11 cellular contexts compared by ENCODE assay signal in the genomic region with DNA sequence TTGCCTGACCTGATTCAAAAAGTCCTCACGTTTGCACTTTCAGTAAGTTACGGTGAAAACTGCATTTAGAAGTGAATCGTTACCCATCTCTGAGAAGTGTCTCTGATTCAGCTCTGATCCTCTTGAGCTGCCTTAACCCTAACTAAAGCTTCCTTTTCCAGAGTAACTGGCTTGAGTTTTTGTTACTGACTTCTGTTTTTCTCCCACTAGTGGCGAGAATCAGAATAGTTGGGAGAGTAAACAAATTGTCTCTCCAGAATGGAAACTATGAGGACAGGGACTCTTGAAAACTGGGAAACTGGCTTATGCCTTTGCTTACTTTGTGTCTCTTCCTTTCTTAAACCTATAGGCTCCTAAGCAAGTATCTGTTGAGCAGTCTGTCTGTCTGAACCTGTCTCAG. TPM values are rescaled to one million over a fixed set of nuclear protein-coding genes. Genes with fewer than 3 reads are reported as not detected.
DNase-seq lines count a peak whose midpoint lies in the region; ATAC-seq and TF ChIP-seq lines count a peak whose summit lies in the region.
"Had no signal": no experiment of that assay in that cellular context is flagged by ENCODE, and none has a peak within 500 bp of the region (broad histone marks: within the 10 kb centered on the region; RNA-seq: fewer than 3 reads in every experiment).

No MANE protein-coding gene starts in this region.

- peaks cover 77% of the 10 kb centered on the region for H3K36me3 ChIP-seq in left ventricle myocardium inferior

- H3K27ac ChIP-seq in left ventricle myocardium inferior (replicated peaks) = peak overlapping the region; percentile 41
- H3K27ac ChIP-seq: neutrophil had no signal

- H3K4me3 ChIP-seq in left ventricle myocardium inferior (no peak overlapping the region), fibroblast of villous mesenchyme (ENCODE audit: low read depth, low read length) (no peak overlapping the region)

- H3K27me3 ChIP-seq in left ventricle myocardium inferior (ENCODE audit: low read depth) = no peaks in the 10 kb centered on the region
- H3K27me3 ChIP-seq: neutrophil had no signal

- ATAC-seq in left ventricle myocardium superior (no peak), GM19035 (IDR thresholded peaks at IDR 0.05; ENCODE audit: unreplicated experiment) (no peak)

- no peaks in the 10 kb centered on the region for H3K9me3 ChIP-seq in left ventricle myocardium inferior (replicated peaks)
- H3K9me3 ChIP-seq: neutrophil had no signal

- H3K4me1 ChIP-seq in left ventricle myocardium inferior = peaks cover 49% of the 10 kb centered on the region

- intact Hi-C loops in left ventricle myocardium inferior (cut with micrococcal nuclease) (loop anchor here (10.0 kb wide), 1 partner anchor 384 kb away; no protein-coding TSS in a partner anchor), left ventricle myocardium superior (cut with micrococcal nuclease) (no loop called here), posterior vena cava (cut with DNase I) (loop anchor here in 1 of 2 donors (10.0 kb wide), 1 partner anchor 394 kb away; no protein-coding TSS in a partner anchor)

- TF ChIP-seq CTCF in left ventricle myocardium inferior (IDR thresholded peaks at IDR 0.05; ENCODE audit: borderline replicate concordance) = peak; percentile 14
- peak; percentile 49 for TF ChIP-seq CTCF in fibroblast of villous mesenchyme (IDR thresholded peaks at IDR 0.05; ENCODE audit: insufficient read depth, low read depth, low read length)

- no peak for DNase-seq in left ventricle myocardium inferior
- DNase-seq in left ventricle myocardium superior = no peak
- DNase-seq in RPMI8226 = peak; percentile 33
- no peak for DNase-seq in fibroblast of villous mesenchyme (ENCODE audit: low read depth)
- no peak for DNase-seq in AG20443 (ENCODE audit: low spot score)
- no peak for DNase-seq in NCI-H774 (lab: John Stamatoyannopoulos, UW)
- DNase-seq in posterior vena cava (ENCODE audit: low spot score) = no peak
- DNase-seq: NCI-H2081 treated with DMSO at 0.1 percent for 48 hours, T-helper 2 cell had no signal

RNA-seq across cellular contexts. Expression of a gene that starts 31.3 kb away (rescaled TPM):
- total RNA-seq in left ventricle myocardium inferior (173 TPM), left ventricle myocardium superior (169 TPM), fibroblast of villous mesenchyme (325 and 443 TPM in 2 replicates), posterior vena cava (100 to 1,000 TPM; 193 to 198 TPM)
